Comparison of ENCODE assay signal across 8 cellular contexts in the genomic region with DNA sequence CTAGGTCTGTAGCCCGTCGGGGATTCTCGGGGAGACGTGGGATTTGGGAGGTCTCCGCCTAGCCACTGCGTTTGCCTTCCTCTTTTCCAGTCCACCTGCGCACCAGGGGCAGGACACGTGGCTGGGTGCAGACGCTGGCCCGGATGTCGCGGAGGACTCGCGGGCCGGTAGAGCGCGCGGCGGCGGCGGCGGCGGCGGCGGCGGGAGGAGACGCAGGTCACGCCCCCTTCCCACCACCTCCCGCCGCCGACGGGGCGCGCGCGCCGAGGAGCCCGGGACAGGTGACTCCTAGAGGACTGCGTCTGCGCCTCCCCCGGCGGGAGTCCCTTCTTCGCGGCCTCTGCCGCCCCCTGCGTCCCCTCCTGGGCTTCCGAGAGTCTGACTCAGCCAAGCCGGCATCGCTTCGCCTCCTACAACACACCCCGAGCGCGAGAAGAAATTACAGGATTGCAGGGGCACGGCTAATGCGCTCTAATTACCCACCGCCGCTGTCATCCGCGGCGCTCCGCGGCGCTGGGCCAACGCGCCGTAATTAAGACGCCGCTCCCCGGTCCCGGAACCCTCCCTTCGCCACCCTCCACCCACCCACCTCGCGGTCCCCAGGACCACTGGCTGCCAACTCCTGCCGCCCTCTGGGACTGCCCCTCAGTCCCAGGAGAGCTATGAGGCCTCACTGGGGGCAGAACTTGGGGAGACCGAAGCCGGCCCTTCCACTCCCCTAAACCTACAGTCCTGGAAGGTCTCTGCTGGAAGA.
A peak's percentile ranks its signal among the peaks of the same experiment; 100 is the strongest.
DNase-seq lines count a peak whose midpoint lies in the region; ATAC-seq and TF ChIP-seq lines count a peak whose summit lies in the region.

No MANE protein-coding gene starts in this region.

- H3K27me3 ChIP-seq in ectodermal cell (ENCODE audit: control insufficient read depth, insufficient read depth, low read length, poor library complexity, severe bottlenecking), result peaks cover 23% of the 10 kb centered on the region

- intact Hi-C loops in mucosa of descending colon (cut with DNase I, micrococcal nuclease), result no loop called here

- H3K9me3 ChIP-seq in ectodermal cell (ENCODE audit: control insufficient read depth, low read length), result no peaks in the 10 kb centered on the region
- H3K9me3 ChIP-seq in mucosa of descending colon, result no peaks in the 10 kb centered on the region

- H3K36me3 ChIP-seq in ectodermal cell (ENCODE audit: control insufficient read depth, insufficient read depth, low read length), result no peaks in the 10 kb centered on the region
- H3K36me3 ChIP-seq in mucosa of descending colon (ENCODE audit: low read depth), result no peaks in the 10 kb centered on the region

- DNase-seq in GM10266 (ENCODE audit: extremely low spot score) (peak; percentile 79), M059J (ENCODE audit: low read depth) (peak; percentile 80), mucosa of descending colon (peak; percentile 59 to 76 (median 75)), SKM-1 treated with dmso at 0.1 percent for 144 hours (lab: John Stamatoyannopoulos, UW; ENCODE audit: unreplicated experiment) (no peak)
- DNase-seq in activated CD4-positive, alpha-beta T cell treated with anti-CD3 and anti-CD28 coated beads, Interleukin-2, amount 50 U/mL, for 24 hours (ENCODE audit: low read depth in 1 of 2, low spot score in 1 of 2), result peak; percentile 35 to 39
- peak; percentile 60 to 62 for DNase-seq in stimulated activated CD8-positive, alpha-beta memory T cell treated with anti-CD3 and anti-CD28 coated beads, Interleukin-2, amount 100 ng/mL, for 48 hours (ENCODE audit: low read depth in 2 of 2)

- WGBS in ectodermal cell, 2 experiments, result 1 to 2% methylated on average over 76 of the region's 76 CpGs

- TF ChIP-seq CTCF in GM10266 (IDR thresholded peaks at IDR 0.05; ENCODE audit: control insufficient read depth, insufficient read depth, low read depth, missing control alignments) (peak; percentile 30), mucosa of descending colon (IDR thresholded peaks at IDR 0.05) (no peak)

- H3K27ac ChIP-seq in ectodermal cell (ENCODE audit: insufficient read depth, low read depth, low read length, poor library complexity, severe bottlenecking), result peak overlapping the region; percentile 82

- H3K4me1 ChIP-seq in ectodermal cell (ENCODE audit: control insufficient read depth, insufficient read depth, low read length) (peaks cover 52% of the 10 kb centered on the region), mucosa of descending colon (ENCODE audit: low read depth) (peaks cover 13% of the 10 kb centered on the region)

- peak; percentile 57 for ATAC-seq in mucosa of descending colon
- ATAC-seq in HG03175 (IDR thresholded peaks at IDR 0.05; ENCODE audit: unreplicated experiment), result no peak

- H3K4me3 ChIP-seq in ectodermal cell (ENCODE audit: insufficient read depth, low read depth, low read length) (peak overlapping the region; percentile 43), mucosa of descending colon (no peak overlapping the region)
